In the genomic region with DNA sequence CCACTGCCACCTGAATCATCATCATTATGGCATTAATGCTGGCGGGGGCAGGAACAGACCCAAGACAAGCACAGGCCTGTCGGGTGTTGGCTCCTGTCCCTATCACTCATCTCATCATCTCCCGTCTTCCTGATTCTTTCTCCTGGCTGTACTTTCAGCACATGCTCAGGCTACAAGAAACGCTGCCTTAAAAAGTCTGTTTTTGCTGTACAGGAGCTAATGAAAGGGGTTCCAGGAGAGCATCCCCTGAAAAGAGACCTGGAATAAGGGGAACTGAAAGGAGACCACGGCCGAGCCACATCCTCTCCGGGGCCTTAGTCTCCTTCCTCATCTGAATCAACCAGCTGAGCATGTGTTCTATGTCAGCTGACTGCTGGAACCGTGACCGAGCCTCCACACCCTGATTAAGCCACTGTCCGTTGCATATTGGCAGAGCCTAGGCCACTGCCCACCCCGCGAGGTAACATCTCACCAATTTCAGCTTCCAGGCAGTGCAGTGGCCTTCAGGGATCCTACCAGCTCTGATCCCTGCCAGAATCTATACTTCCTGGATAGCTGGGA, we compare ENCODE assay signal across 9 cellular contexts.
A peak's percentile ranks its signal among the peaks of the same experiment; 100 is the strongest.
DNase-seq lines count a peak whose midpoint lies in the region; ATAC-seq and TF ChIP-seq lines count a peak whose summit lies in the region.
"Had no signal": no experiment of that assay in that cellular context is flagged by ENCODE, and none has a peak within 500 bp of the region (broad histone marks: within the 10 kb centered on the region; RNA-seq: fewer than 3 reads in every experiment).

No MANE protein-coding gene starts in this region.

- peak overlapping the region; percentile 65 for H3K27ac ChIP-seq in mammary epithelial cell (ENCODE audit: insufficient read depth, low read depth, low read length)
- H3K27ac ChIP-seq in muscle layer of colon (ENCODE audit: low read depth, low read length): peak overlapping the region; percentile 57
- H3K27ac ChIP-seq: 22Rv1 had no signal

- peaks cover 26% of the 10 kb centered on the region for H3K4me1 ChIP-seq in mammary epithelial cell (ENCODE audit: insufficient read depth, low read length)
- H3K4me1 ChIP-seq in muscle layer of colon (ENCODE audit: insufficient read depth, low read length): peaks cover 44% of the 10 kb centered on the region

- H3K36me3 ChIP-seq in mammary epithelial cell (ENCODE audit: insufficient read depth, low read length): no peaks in the 10 kb centered on the region
- peaks cover 21% of the 10 kb centered on the region for H3K36me3 ChIP-seq in muscle layer of colon (ENCODE audit: insufficient read depth, low read length)

- TF ChIP-seq POLR2A in NB4 (IDR thresholded peaks at IDR 0.05; ENCODE audit: extremely low read depth, insufficient read length): no peak

- H3K27me3 ChIP-seq in mammary epithelial cell (ENCODE audit: insufficient read depth, low read length) (no peaks in the 10 kb centered on the region), muscle layer of colon (ENCODE audit: control insufficient read depth in 1 of 2, insufficient read depth in 2 of 2, low read length in 2 of 2) (no peaks in the 10 kb centered on the region)

- no peak for TF ChIP-seq CTCF in NB4 (IDR thresholded peaks at IDR 0.05; ENCODE audit: low read depth, low read length)
- TF ChIP-seq CTCF in mammary epithelial cell (conservative IDR thresholded peaks at IDR 0.05 in 1 of 2, IDR thresholded peaks at IDR 0.05 in 1 of 2; ENCODE audit: extremely low read depth in 1 of 2, insufficient read depth in 1 of 2, low read depth in 1 of 2, low read length in 2 of 2): no peak

- H3K4me3 ChIP-seq in NB4 (ENCODE audit: low read depth, low read length) (no peak overlapping the region), mammary epithelial cell (replicated peaks in 1 of 3; ENCODE audit: insufficient read depth in 1 of 3, low read depth in 2 of 3, low read length in 3 of 3) (no peak overlapping the region), muscle layer of colon (ENCODE audit: low read depth in 1 of 2, low read length in 2 of 2) (no peak overlapping the region)

- DNase-seq in DMS 273 (lab: John Stamatoyannopoulos, UW; ENCODE audit: unreplicated experiment): peak; percentile 65
- no peak for DNase-seq in DMS 273 treated with DMSO at 0.1 percent for 48 hours (lab: John Stamatoyannopoulos, UW)
- DNase-seq in NB4 (ENCODE audit: low read depth): peak; percentile 87
- peak; percentile 85 for DNase-seq in mammary epithelial cell
- no peak for DNase-seq in effector CD4-positive, alpha-beta T cell
- DNase-seq in activated CD4-positive, alpha-beta T cell treated with anti-CD3 and anti-CD28 coated beads for 1 hour: no peak

- BruUV-seq in mammary epithelial cell (replicated peaks; lab: Mats Ljungman, UMichigan): no TSS peak

- WGBS in mammary epithelial cell (ENCODE audit: low coverage, missing lambda C conversion rate): 3% methylated on average over 11 of the region's 12 CpGs

- H3K4me2 ChIP-seq in mammary epithelial cell (ENCODE audit: insufficient read depth, low read depth, low read length): peak overlapping the region; percentile 69

- intact Hi-C loops in mammary epithelial cell (cut with micrococcal nuclease): loop anchor here (2.0 kb wide), 1 partner anchor 16 kb away; no protein-coding TSS in a partner anchor

- peak overlapping the region; percentile 9 for H3K9ac ChIP-seq in mammary epithelial cell (ENCODE audit: insufficient read depth, low read length)
- H3K9ac ChIP-seq in muscle layer of colon (ENCODE audit: low read length): no peak overlapping the region

- H3K9me3 ChIP-seq in mammary epithelial cell (replicated peaks; ENCODE audit: insufficient read depth, low read length) (no peaks in the 10 kb centered on the region), muscle layer of colon (ENCODE audit: low read length) (no peaks in the 10 kb centered on the region)

- in situ Hi-C loops in mammary epithelial cell (cut with MboI; ENCODE audit: low sequenced_read_pairs in 2 of 2): no loop called here

- no peaks in the 10 kb centered on the region for H3K79me2 ChIP-seq in mammary epithelial cell (ENCODE audit: insufficient read depth, low read length)

- peak overlapping the region; percentile 86 for H2AFZ ChIP-seq in mammary epithelial cell (ENCODE audit: low read depth, low read length)

- H4K20me1 ChIP-seq in mammary epithelial cell (ENCODE audit: insufficient read depth, low read length): no peaks in the 10 kb centered on the region

- dilution Hi-C loops in mammary epithelial cell (cut with HindIII; ENCODE audit: low sequenced_read_pairs): no loop called here

- peak; percentile 61 for ATAC-seq in HG02571 (IDR thresholded peaks at IDR 0.05; ENCODE audit: unreplicated experiment)

- CTCF ChIA-PET in mammary epithelial cell (lab: Charles Lee; ENCODE audit: low non-redundant PET): no interaction called here

Comparison
In these comparisons a context has a peak if more than half of its experiments do, and no peak if none do; other contexts are left out.
1. DNase-seq: peak in DMS 273 (single experiment), NB4 (single experiment) and mammary epithelial cell (single experiment); none in DMS 273 treated with DMSO at 0.1 percent for 48 hours (single experiment), effector CD4-positive, alpha-beta T cell (single experiment) and activated CD4-positive, alpha-beta T cell treated with anti-CD3 and anti-CD28 coated beads for 1 hour (single experiment).